Comparison of ENCODE assay signal across 20 cellular contexts in the genomic region with DNA sequence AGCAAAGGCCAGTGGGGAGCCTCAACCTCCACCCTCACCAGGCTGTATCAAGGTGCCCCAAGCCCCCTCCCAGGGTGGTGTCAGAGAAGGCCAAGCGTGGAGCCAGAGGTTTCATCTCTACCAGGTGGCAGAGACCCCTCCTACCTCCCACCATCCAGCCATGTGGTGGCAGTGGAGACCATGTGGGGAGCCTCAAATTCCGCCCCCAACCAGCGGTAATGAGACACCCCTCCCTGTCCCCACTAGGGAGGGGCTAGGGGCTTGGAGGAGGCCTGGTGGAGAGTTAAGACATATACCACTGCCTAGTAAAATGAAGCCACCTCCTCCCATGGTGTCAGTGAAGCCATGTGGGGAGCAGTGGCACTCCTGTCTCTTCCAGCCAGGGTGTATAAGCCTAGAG. TPM values are rescaled to one million over a fixed set of nuclear protein-coding genes. Genes with fewer than 3 reads are reported as not detected.
A peak's percentile ranks its signal among the peaks of the same experiment; 100 is the strongest.
DNase-seq lines count a peak whose midpoint lies in the region; ATAC-seq and TF ChIP-seq lines count a peak whose summit lies in the region.
"Had no signal": no experiment of that assay in that cellular context is flagged by ENCODE, and none has a peak within 500 bp of the region (broad histone marks: within the 10 kb centered on the region; RNA-seq: fewer than 3 reads in every experiment).

No MANE protein-coding gene starts in this region.

- H3K9me3 ChIP-seq in A673 (ENCODE audit: low read depth, low read length, poor library complexity, severe bottlenecking) (peaks cover 17% of the 10 kb centered on the region), H9 (ENCODE audit: control insufficient read depth, low read depth, low read length) (no peaks in the 10 kb centered on the region), neuronal stem cell (replicated peaks in 1 of 2; ENCODE audit: control insufficient read depth in 2 of 2, insufficient read depth in 1 of 2, low read depth in 1 of 2, low read length in 2 of 2) (no peaks in the 10 kb centered on the region), aorta (ENCODE audit: control insufficient read depth, low read length) (no peaks in the 10 kb centered on the region)
- H3K9me3 ChIP-seq in naive thymus-derived CD4-positive, alpha-beta T cell (ENCODE audit: control insufficient read depth in 2 of 3, low read length in 3 of 3): no peaks in the 10 kb centered on the region

- POLR2A ChIA-PET in A673 (lab: Charles Lee; ENCODE audit: low non-redundant PET): no interaction called here
- POLR2A ChIA-PET in naive thymus-derived CD4-positive, alpha-beta T cell (lab: Charles Lee): no interaction called here

- H3K14ac ChIP-seq in H9 (ENCODE audit: insufficient read depth, low read length): no peak overlapping the region
- no peak overlapping the region for H3K14ac ChIP-seq in neuronal stem cell (ENCODE audit: low read length)

- no peak overlapping the region for H3K4me3 ChIP-seq in A673 (ENCODE audit: low read depth, low read length, poor library complexity, severe bottlenecking)
- H3K4me3 ChIP-seq in neuronal stem cell (ENCODE audit: low read length in 2 of 2): no peak overlapping the region
- H3K4me3 ChIP-seq in aorta (ENCODE audit: low read length in 2 of 2): no peak overlapping the region
- no peak overlapping the region for H3K4me3 ChIP-seq in naive thymus-derived CD4-positive, alpha-beta T cell (ENCODE audit: low read length)
- H3K4me3 ChIP-seq: BLaER1 treated with 17β-estradiol and CSF1 and Interleukin-3, amounts not matched to agents 10 nM and 100 nM; GM12878; K562 had no signal

- no peaks in the 10 kb centered on the region for H4K20me1 ChIP-seq in H9 (ENCODE audit: control insufficient read depth, insufficient read depth, insufficient read length)
- H4K20me1 ChIP-seq: BLaER1 treated with 17β-estradiol and CSF1 and Interleukin-3, amounts not matched to agents 10 nM and 100 nM had no signal

- H4K91ac ChIP-seq in H9 (ENCODE audit: insufficient read length, low read depth, low read length) (no peak overlapping the region), neuronal stem cell (ENCODE audit: low read depth, low read length, poor library complexity) (no peak overlapping the region)

- H3K27ac Mint-ChIP-seq in H9: no peak overlapping the region; a peak in 1 of 7 replicates
- no peak overlapping the region for H3K27ac Mint-ChIP-seq in naive thymus-derived CD4-positive, alpha-beta T cell
- H3K27ac Mint-ChIP-seq: B cell; CD8-positive, alpha-beta T cell had no signal

- H3K4me2 ChIP-seq in H9 (ENCODE audit: insufficient read depth, insufficient read length, low read length) (no peak overlapping the region), neuronal stem cell (ENCODE audit: insufficient read depth, low read length, poor library complexity, severe bottlenecking) (no peak overlapping the region)
- H3K4me2 ChIP-seq: BLaER1 treated with 17β-estradiol and CSF1 and Interleukin-3, amounts not matched to agents 10 nM and 100 nM had no signal

- no peak overlapping the region for H3K9ac ChIP-seq in H9 (ENCODE audit: extremely low read depth, insufficient read length, low read length)
- H3K9ac ChIP-seq in neuronal stem cell (ENCODE audit: low read depth, low read length, poor library complexity): no peak overlapping the region
- H3K9ac ChIP-seq: BLaER1 treated with 17β-estradiol and CSF1 and Interleukin-3, amounts not matched to agents 10 nM and 100 nM had no signal

- CTCF ChIA-PET in A673 (lab: Charles Lee): no interaction called here
- CTCF ChIA-PET in naive thymus-derived CD4-positive, alpha-beta T cell (lab: Charles Lee): interaction anchor here (1.2 kb wide), 1 partner anchor 43 kb away, joined by 10 read pairs; no protein-coding TSS in a partner anchor

- H3K27ac ChIP-seq in A673 (ENCODE audit: low read depth, low read length, poor library complexity, severe bottlenecking) (peak overlapping the region; percentile 26), H9 (ENCODE audit: insufficient read length, low read depth, low read length) (no peak overlapping the region), caudate nucleus (ENCODE audit: low read depth, low read length) (peak overlapping the region; percentile 46), neuronal stem cell (replicated peaks; ENCODE audit: low read length) (no peak overlapping the region), aorta (ENCODE audit: low read depth in 1 of 2, low read length in 2 of 2) (no peak overlapping the region)
- H3K27ac ChIP-seq in naive thymus-derived CD4-positive, alpha-beta T cell (ENCODE audit: low read depth, low read length): no peak overlapping the region
- H3K27ac ChIP-seq: BLaER1 treated with 17β-estradiol and CSF1 and Interleukin-3, amounts not matched to agents 10 nM and 100 nM; HL-60 had no signal

- H3K4me1 Mint-ChIP-seq in H9: peaks cover 2 to 3% of the 10 kb centered on the region in 2 experiments; a peak in 1 of 4 replicates
- H3K4me1 Mint-ChIP-seq in naive thymus-derived CD4-positive, alpha-beta T cell: peaks cover 0 to 3% (median 0%) of the 10 kb centered on the region in 7 donors
- H3K4me1 Mint-ChIP-seq: B cell had no signal

- H2BK12ac ChIP-seq in H9 (ENCODE audit: insufficient read length, low read depth, low read length) (no peak overlapping the region), neuronal stem cell (ENCODE audit: low read length) (no peak overlapping the region)

- H2AFZ ChIP-seq in H9 (ENCODE audit: low read length): no peak overlapping the region
- no peak overlapping the region for H2AFZ ChIP-seq in neuronal stem cell (ENCODE audit: low read length)

- H3K36me3 ChIP-seq in A673 (ENCODE audit: insufficient read depth, low read length, poor library complexity, severe bottlenecking): peaks cover 9% of the 10 kb centered on the region
- H3K36me3 ChIP-seq in neuronal stem cell (replicated peaks in 1 of 2; ENCODE audit: control insufficient read depth in 2 of 2, insufficient read depth in 2 of 2, low read length in 2 of 2): no peaks in the 10 kb centered on the region
- H3K36me3 ChIP-seq in aorta (ENCODE audit: control insufficient read depth in 1 of 2, insufficient read depth in 2 of 2, low read length in 1 of 2): no peaks in the 10 kb centered on the region
- no peaks in the 10 kb centered on the region for H3K36me3 ChIP-seq in naive thymus-derived CD4-positive, alpha-beta T cell (ENCODE audit: control insufficient read depth in 2 of 3, insufficient read depth in 3 of 3, low read length in 3 of 3)
- H3K36me3 ChIP-seq: BLaER1 treated with 17β-estradiol and CSF1 and Interleukin-3, amounts not matched to agents 10 nM and 100 nM had no signal

- H2BK5ac ChIP-seq in H9 (ENCODE audit: insufficient read length, low read length) (no peak overlapping the region), neuronal stem cell (ENCODE audit: low read length) (no peak overlapping the region)

- H3K4ac ChIP-seq in H9 (ENCODE audit: low read depth, low read length): no peak overlapping the region
- no peak overlapping the region for H3K4ac ChIP-seq in neuronal stem cell (ENCODE audit: low read length)

- DNase-seq in A673 (ENCODE audit: low spot score) (no peak), H9 (peak; percentile 41), caudate nucleus (lab: John Stamatoyannopoulos, UW) (no peak), neuronal stem cell (ENCODE audit: low spot score) (no peak), aorta (no peak)
- no peak for DNase-seq in naive thymus-derived CD4-positive, alpha-beta T cell
- DNase-seq: 8988T; Calu3; CD8-positive, alpha-beta T cell; DMS79 treated with DMSO at 0.1 percent for 48 hours; GF-D8; GOT3; HCEC 1CT; IMR-90 had no signal

- H2BK15ac ChIP-seq in H9 (ENCODE audit: low read depth, low read length) (no peak overlapping the region), neuronal stem cell (ENCODE audit: low read length) (peak overlapping the region; percentile 33)

- H3K27me3 Mint-ChIP-seq in H9 (ENCODE audit: low read depth): peaks cover 7% of the 10 kb centered on the region; the same call in 1 of the 2 replicates
- peaks cover 0 to 32% (median 9%) of the 10 kb centered on the region in 5 donors for H3K27me3 Mint-ChIP-seq in naive thymus-derived CD4-positive, alpha-beta T cell

- no peak overlapping the region for H2BK20ac ChIP-seq in H9 (ENCODE audit: low read depth, low read length, poor library complexity, severe bottlenecking)

- H3K27me3 ChIP-seq in A673 (replicated peaks; ENCODE audit: insufficient read depth, low read depth, low read length, poor library complexity) (no peaks in the 10 kb centered on the region), H9 (ENCODE audit: insufficient read depth, low read length) (no peaks in the 10 kb centered on the region), neuronal stem cell (ENCODE audit: control insufficient read depth in 3 of 3, insufficient read depth in 3 of 3, low read depth in 1 of 3, low read length in 3 of 3) (peaks cover 0 to 7% (median 0%) of the 10 kb centered on the region in 3 experiments), aorta (ENCODE audit: control insufficient read depth in 1 of 2, insufficient read depth in 2 of 2, low read length in 1 of 2) (no peaks in the 10 kb centered on the region)
- H3K27me3 ChIP-seq in naive thymus-derived CD4-positive, alpha-beta T cell (ENCODE audit: control insufficient read depth in 2 of 2, insufficient read depth in 2 of 2, low read length in 2 of 2): peaks cover 0 to 4% of the 10 kb centered on the region in 2 donors
- H3K27me3 ChIP-seq: BLaER1 treated with 17β-estradiol and CSF1 and Interleukin-3, amounts not matched to agents 10 nM and 100 nM had no signal

- H4K8ac ChIP-seq in H9 (replicated peaks; ENCODE audit: insufficient read length, low read depth, low read length): no peak overlapping the region
- H4K8ac ChIP-seq in neuronal stem cell (ENCODE audit: low read depth, low read length): no peak overlapping the region

- H3K18ac ChIP-seq in H9 (ENCODE audit: insufficient read length, low read depth, low read length) (no peak overlapping the region), neuronal stem cell (ENCODE audit: low read length) (peak overlapping the region; percentile 60)

- no peak overlapping the region for H4K5ac ChIP-seq in H9 (ENCODE audit: insufficient read length, low read depth, low read length)

- BruUV-seq in A673 (replicated peaks; lab: Mats Ljungman, UMichigan): no TSS peak

- H3K79me2 ChIP-seq in H9 (ENCODE audit: insufficient read depth, low read length): no peaks in the 10 kb centered on the region

- no peak for ATAC-seq in HG02798 (IDR thresholded peaks at IDR 0.05; ENCODE audit: poor library complexity, unreplicated experiment)
- ATAC-seq in aorta (ENCODE audit: low FRiP score): no peak
- ATAC-seq in naive thymus-derived CD4-positive, alpha-beta T cell: no peak
- ATAC-seq: CD8-positive, alpha-beta T cell; GM12878; K562 had no signal

- peaks cover 6 to 11% of the 10 kb centered on the region in 2 experiments for H3K9me3 Mint-ChIP-seq in H9
- H3K9me3 Mint-ChIP-seq in naive thymus-derived CD4-positive, alpha-beta T cell: peaks cover 0 to 11% (median 2%) of the 10 kb centered on the region in 11 donors
- H3K9me3 Mint-ChIP-seq: CD8-positive, alpha-beta T cell had no signal

- H3K79me1 ChIP-seq in H9 (ENCODE audit: insufficient read depth, low read depth, low read length, poor library complexity, severe bottlenecking): no peaks in the 10 kb centered on the region
- H3K79me1 ChIP-seq in neuronal stem cell (ENCODE audit: low read depth, low read length): no peaks in the 10 kb centered on the region

- no CpG with 5 or more reads among the region's 3 CpGs for WGBS in H9 (ENCODE audit: extremely low coverage, insufficient read length, low lambda C conversion rate)
- no CpG with 5 or more reads among the region's 3 CpGs for WGBS in neuronal stem cell (ENCODE audit: extremely low coverage in 2 of 2, insufficient read length in 2 of 2, insufficient replicate concordance in 1 of 2), 2 donors
- WGBS in aorta, 2 donors: 80 to 81% methylated on average over 3 of the region's 3 CpGs

- TF ChIP-seq CTCF in A673 (conservative IDR thresholded peaks at IDR 0.05; ENCODE audit: low read depth, low read length) (no peak), H9 (conservative IDR thresholded peaks at IDR 0.05) (no peak)

- H2AK5ac ChIP-seq in H9 (ENCODE audit: insufficient read length, low read length) (no peak overlapping the region), neuronal stem cell (ENCODE audit: low read depth, low read length) (peak overlapping the region; percentile 68)

- no peak overlapping the region for H3K4me3 Mint-ChIP-seq in H9
- H3K4me3 Mint-ChIP-seq in naive thymus-derived CD4-positive, alpha-beta T cell: no peak overlapping the region
- H3K4me3 Mint-ChIP-seq: B cell; CD8-positive, alpha-beta T cell had no signal

- H3K4me1 ChIP-seq in A673 (ENCODE audit: insufficient read depth, low read length, poor library complexity, severe bottlenecking) (peaks cover 25% of the 10 kb centered on the region), H9 (ENCODE audit: insufficient read depth, low read length) (no peaks in the 10 kb centered on the region), neuronal stem cell (ENCODE audit: control insufficient read depth in 2 of 2, insufficient read depth in 1 of 2, low read depth in 1 of 2, low read length in 2 of 2) (no peaks in the 10 kb centered on the region), aorta (ENCODE audit: control insufficient read depth in 1 of 2, insufficient read depth in 2 of 2, low read length in 2 of 2) (no peaks in the 10 kb centered on the region)
- no peaks in the 10 kb centered on the region for H3K4me1 ChIP-seq in naive thymus-derived CD4-positive, alpha-beta T cell (ENCODE audit: control insufficient read depth in 2 of 2, insufficient read depth in 2 of 2, low read length in 2 of 2)

- intact Hi-C loops in A673 (cut with micrococcal nuclease; ENCODE audit: unreplicated experiment) (no loop called here), aorta (cut with DNase I) (no loop called here)
- intact Hi-C loops in naive thymus-derived CD4-positive, alpha-beta T cell (cut with micrococcal nuclease): no loop called here

- no peak overlapping the region for H2BK120ac ChIP-seq in H9 (ENCODE audit: low read depth, low read length, poor library complexity, severe bottlenecking)
- no peak overlapping the region for H2BK120ac ChIP-seq in neuronal stem cell (ENCODE audit: low read depth, low read length)

- H3K36me3 Mint-ChIP-seq in H9 (ENCODE audit: insufficient read depth in 1 of 3, low read depth in 3 of 3): peaks cover 0 to 7% (median 1%) of the 10 kb centered on the region in 3 experiments; a peak in 2 of 7 replicates
- peaks cover 0 to 11% (median 4%) of the 10 kb centered on the region in 5 donors for H3K36me3 Mint-ChIP-seq in naive thymus-derived CD4-positive, alpha-beta T cell
- H3K36me3 Mint-ChIP-seq: CD8-positive, alpha-beta T cell had no signal

- no peak overlapping the region for H3K23ac ChIP-seq in H9 (ENCODE audit: insufficient read length, low read depth, low read length)
- H3K23ac ChIP-seq in neuronal stem cell (ENCODE audit: low read depth, low read length, poor library complexity): peak overlapping the region; percentile 89

- H3K56ac ChIP-seq in H9 (ENCODE audit: insufficient read length, low read depth, low read length): no peak overlapping the region

- no peaks in the 10 kb centered on the region for H3K23me2 ChIP-seq in H9 (ENCODE audit: insufficient read length, low read depth, low read length, poor library complexity, severe bottlenecking)

- H3T11ph ChIP-seq in H9 (ENCODE audit: low read length): no peak overlapping the region

RNA-seq across cellular contexts. Expression of a gene that starts 24.4 kb away (rescaled TPM):
- 190 and 225 TPM in 2 replicates for total RNA-seq in A673 (2021)
- total RNA-seq in H9 (2021): 28.3 and 28.5 TPM in 2 replicates
- 43.6 TPM for polyA plus RNA-seq in neuronal stem cell (2013, experiment 1 of 2)
- polyA plus RNA-seq in neuronal stem cell (2013, experiment 2 of 2): 43.0 TPM
- 100 to 1,000 TPM; 101 to 106 TPM for total RNA-seq in aorta
- polyA plus RNA-seq in aorta: 100 to 1,000 TPM in 1 of 2 donors, 10 to 100 TPM in 1; 91.8 to 122 TPM
- total RNA-seq in naive thymus-derived CD4-positive, alpha-beta T cell: 1,000 to 10,000 TPM in 1 of 5 experiments, 100 to 1,000 TPM in 1, 10 to 100 TPM in 3; 30.9 to 1,022 (median 98.3) TPM
- polyA plus RNA-seq in naive thymus-derived CD4-positive, alpha-beta T cell: 100 to 1,000 TPM in 1 of 2 donors, 10 to 100 TPM in 1; 86.3 to 129 TPM

Comparison
In these comparisons a context has a peak if more than half of its experiments do, and no peak if none do; other contexts are left out.
1. H3K27ac ChIP-seq: peak in A673 (single experiment) and caudate nucleus (single experiment); none in H9 (single experiment), neuronal stem cell (single experiment), aorta (0 of 2) and naive thymus-derived CD4-positive, alpha-beta T cell (single experiment).